7 cellular contexts compared by ENCODE assay signal in the genomic region with DNA sequence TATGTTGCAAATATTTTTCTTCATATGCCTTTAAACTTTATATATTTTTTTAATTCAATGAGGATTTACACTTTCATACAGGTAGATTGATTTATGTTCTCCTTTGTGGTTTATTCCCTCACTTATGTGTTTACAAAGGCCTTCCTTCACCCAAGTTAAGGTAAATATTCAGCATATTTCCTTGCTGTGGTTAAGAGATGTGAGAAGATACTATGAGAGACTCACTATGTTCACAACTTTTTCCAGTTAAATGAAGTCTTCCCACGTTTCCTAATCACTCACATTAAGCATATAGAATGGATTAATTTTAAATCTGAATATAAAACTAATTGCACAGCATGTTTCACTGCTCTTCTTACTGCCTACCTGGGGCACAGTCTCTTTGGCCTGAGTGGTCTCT. TPM values are rescaled to one million over a fixed set of nuclear protein-coding genes. Genes with fewer than 3 reads are reported as not detected.
DNase-seq lines count a peak whose midpoint lies in the region; ATAC-seq and TF ChIP-seq lines count a peak whose summit lies in the region.

No MANE protein-coding gene starts in this region.

- TF ChIP-seq CTCF in HFFc6 (IDR thresholded peaks at IDR 0.05): no peak
- TF ChIP-seq CTCF in WTC11 (IDR thresholded peaks at IDR 0.05): no peak

- WGBS in iPS DF 6.9 (ENCODE audit: insufficient coverage, insufficient read length): no CpG with 5 or more reads among the region's 1 CpG

- H3K27me3 Mint-ChIP-seq in HFFc6 (ENCODE audit: insufficient read depth) (peaks cover 20% of the 10 kb centered on the region), WTC11 (ENCODE audit: low read depth) (no peaks in the 10 kb centered on the region)
- H3K27me3 Mint-ChIP-seq in stimulated activated naive B cell treated with anti-CD40 and anti-IgM and Interleukin-4, amounts not matched to agents 10 μg/mL and 1 μg/mL and 100 μg/mL, for 72 hours: no peaks in the 10 kb centered on the region

- peaks cover 7% of the 10 kb centered on the region for H3K4me1 ChIP-seq in iPS DF 6.9 (ENCODE audit: control insufficient read depth, insufficient read depth, low read length)

- no peaks in the 10 kb centered on the region for H3K9me3 ChIP-seq in iPS DF 6.9 (ENCODE audit: control insufficient read depth, insufficient read depth, low read length)

- H3K36me3 Mint-ChIP-seq in HFFc6 (ENCODE audit: low read depth): no peaks in the 10 kb centered on the region
- no peaks in the 10 kb centered on the region for H3K36me3 Mint-ChIP-seq in WTC11
- H3K36me3 Mint-ChIP-seq in stimulated activated naive B cell treated with anti-CD40 and anti-IgM and Interleukin-4, amounts not matched to agents 10 μg/mL and 1 μg/mL and 100 μg/mL, for 72 hours: no peaks in the 10 kb centered on the region

- CTCF ChIA-PET in WTC11 (lab: Charles Lee): interaction anchor here (1.0 to 2.6 kb wide), 6 partner anchors 17 to 58 kb away, joined by 5 to 26 read pairs (median 6); partner anchors contain the start of gene XRCC5

- no peak overlapping the region for H3K27ac ChIP-seq in iPS DF 6.9 (ENCODE audit: low read length)

- H3K4me1 Mint-ChIP-seq in HFFc6 (ENCODE audit: low read depth): peaks cover 32% of the 10 kb centered on the region
- peaks cover 41% of the 10 kb centered on the region for H3K4me1 Mint-ChIP-seq in WTC11
- H3K4me1 Mint-ChIP-seq in stimulated activated naive B cell treated with anti-CD40 and anti-IgM and Interleukin-4, amounts not matched to agents 10 μg/mL and 1 μg/mL and 100 μg/mL, for 72 hours: peaks cover 24 to 40% of the 10 kb centered on the region in 2 donors

- ATAC-seq in WTC11 (no peak), HG03135 (IDR thresholded peaks at IDR 0.05; ENCODE audit: unreplicated experiment) (no peak)
- no peak for ATAC-seq in stimulated activated naive B cell treated with anti-CD40 and anti-IgM and Interleukin-4, amounts not matched to agents 10 μg/mL and 1 μg/mL and 100 μg/mL, for 72 hours (replicated peaks)

- no peaks in the 10 kb centered on the region for H3K27me3 ChIP-seq in iPS DF 6.9 (ENCODE audit: control insufficient read depth, insufficient read depth, low read length)

- H3K27ac Mint-ChIP-seq in HFFc6 (peak overlapping the region; percentile 37; the same call in 1 of the 2 replicates), WTC11 (peak overlapping the region; percentile 93)
- peak overlapping the region; percentile 95 for H3K27ac Mint-ChIP-seq in stimulated activated naive B cell treated with anti-CD40 and anti-IgM and Interleukin-4, amounts not matched to agents 10 μg/mL and 1 μg/mL and 100 μg/mL, for 72 hours

- H3K36me3 ChIP-seq in iPS DF 6.9 (ENCODE audit: control insufficient read depth, insufficient read depth, low read length): no peaks in the 10 kb centered on the region

- peak overlapping the region; percentile 84; the same call in 1 of the 2 replicates for H3K4me3 ChIP-seq in iPS DF 6.9 (ENCODE audit: low read length)

- POLR2A ChIA-PET in WTC11 (lab: Charles Lee): interaction anchor here (0.6 to 4.5 kb wide), 7 partner anchors 13 to 289 kb away, joined by 3 to 46 read pairs (median 4); partner anchors contain the start of gene XRCC5

- DNase-seq in HFFc6: no peak
- DNase-seq in WTC11 (ENCODE audit: low spot score): no peak
- DNase-seq in iPS DF 6.9 (ENCODE audit: low read depth, low spot score): no peak
- no peak for DNase-seq in stimulated activated naive B cell treated with anti-CD40 and anti-IgM and Interleukin-4, amounts not matched to agents 10 μg/mL and 1 μg/mL and 100 μg/mL, for 72 hours
- DNase-seq in H4 (ENCODE audit: low spot score): no peak
- no peak for DNase-seq in HuH-7 (ENCODE audit: low spot score)

- peak overlapping the region; percentile 96 for H3K4me3 Mint-ChIP-seq in HFFc6
- peak overlapping the region; percentile 93 for H3K4me3 Mint-ChIP-seq in WTC11
- H3K4me3 Mint-ChIP-seq in stimulated activated naive B cell treated with anti-CD40 and anti-IgM and Interleukin-4, amounts not matched to agents 10 μg/mL and 1 μg/mL and 100 μg/mL, for 72 hours: peak overlapping the region; percentile 93

- H3K9me3 Mint-ChIP-seq in HFFc6: no peaks in the 10 kb centered on the region
- H3K9me3 Mint-ChIP-seq in WTC11: no peaks in the 10 kb centered on the region
- no peaks in the 10 kb centered on the region for H3K9me3 Mint-ChIP-seq in stimulated activated naive B cell treated with anti-CD40 and anti-IgM and Interleukin-4, amounts not matched to agents 10 μg/mL and 1 μg/mL and 100 μg/mL, for 72 hours

TF ChIP-seq in WTC11, 78 proteins besides CTCF, POLR2A, EP300 and RAD21 (continues in another document):
- no peak for TF ChIP-seq ZNF671 (CRISPR knock-in tag; IDR thresholded peaks at IDR 0.05)
- no peak for TF ChIP-seq ATF1 (CRISPR knock-in tag; IDR thresholded peaks at IDR 0.05)
- TF ChIP-seq, protein P1, sequence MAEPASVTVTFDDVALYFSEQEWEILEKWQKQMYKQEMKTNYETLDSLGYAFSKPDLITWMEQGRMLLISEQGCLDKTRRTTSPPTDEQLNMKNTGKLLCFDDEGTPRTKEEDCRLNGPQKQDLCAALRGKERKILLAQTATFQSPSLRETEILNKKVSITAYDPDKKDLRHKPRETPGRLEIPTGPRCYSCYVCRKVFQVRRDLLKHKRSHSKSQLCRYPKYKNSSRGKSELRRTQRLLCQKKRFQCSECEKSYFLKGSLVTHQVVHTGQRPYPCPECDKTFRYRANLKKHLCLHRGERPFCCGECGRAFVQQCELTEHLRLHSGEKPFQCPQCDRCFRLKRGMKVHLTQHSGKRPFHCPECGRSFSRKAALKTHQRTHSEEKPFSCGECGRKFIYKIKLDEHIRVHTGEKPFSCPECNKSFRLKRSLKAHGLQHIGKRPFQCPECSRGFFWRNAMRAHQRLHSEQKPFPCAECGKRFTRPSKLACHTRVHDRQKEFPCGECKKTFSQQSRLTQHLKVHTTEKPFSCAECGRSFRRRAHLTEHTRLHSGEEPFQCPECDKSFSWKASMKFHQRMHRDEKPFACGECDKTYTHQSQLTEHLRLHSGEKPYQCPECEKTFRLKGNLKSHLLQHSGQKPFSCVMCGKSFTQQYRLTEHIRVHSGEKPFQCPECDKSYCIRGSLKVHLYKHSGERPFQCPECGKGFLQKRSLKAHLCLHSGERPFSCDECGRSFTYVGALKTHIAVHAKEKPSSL (CRISPR knock-in tag; conservative IDR thresholded peaks at IDR 0.05): no peak
- no peak for TF ChIP-seq ERG (CRISPR knock-in tag; IDR thresholded peaks at IDR 0.05)
- no peak for TF ChIP-seq FOXJ3 (CRISPR knock-in tag; IDR thresholded peaks at IDR 0.05; ENCODE audit: borderline replicate concordance)
- TF ChIP-seq, protein P2, sequence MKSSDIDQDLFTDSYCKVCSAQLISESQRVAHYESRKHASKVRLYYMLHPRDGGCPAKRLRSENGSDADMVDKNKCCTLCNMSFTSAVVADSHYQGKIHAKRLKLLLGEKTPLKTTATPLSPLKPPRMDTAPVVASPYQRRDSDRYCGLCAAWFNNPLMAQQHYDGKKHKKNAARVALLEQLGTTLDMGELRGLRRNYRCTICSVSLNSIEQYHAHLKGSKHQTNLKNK (CRISPR knock-in tag; IDR thresholded peaks at IDR 0.05): no peak
- TF ChIP-seq ZNF219 (CRISPR knock-in tag; IDR thresholded peaks at IDR 0.05; ENCODE audit: borderline replicate concordance): no peak
- TF ChIP-seq, protein P3, sequence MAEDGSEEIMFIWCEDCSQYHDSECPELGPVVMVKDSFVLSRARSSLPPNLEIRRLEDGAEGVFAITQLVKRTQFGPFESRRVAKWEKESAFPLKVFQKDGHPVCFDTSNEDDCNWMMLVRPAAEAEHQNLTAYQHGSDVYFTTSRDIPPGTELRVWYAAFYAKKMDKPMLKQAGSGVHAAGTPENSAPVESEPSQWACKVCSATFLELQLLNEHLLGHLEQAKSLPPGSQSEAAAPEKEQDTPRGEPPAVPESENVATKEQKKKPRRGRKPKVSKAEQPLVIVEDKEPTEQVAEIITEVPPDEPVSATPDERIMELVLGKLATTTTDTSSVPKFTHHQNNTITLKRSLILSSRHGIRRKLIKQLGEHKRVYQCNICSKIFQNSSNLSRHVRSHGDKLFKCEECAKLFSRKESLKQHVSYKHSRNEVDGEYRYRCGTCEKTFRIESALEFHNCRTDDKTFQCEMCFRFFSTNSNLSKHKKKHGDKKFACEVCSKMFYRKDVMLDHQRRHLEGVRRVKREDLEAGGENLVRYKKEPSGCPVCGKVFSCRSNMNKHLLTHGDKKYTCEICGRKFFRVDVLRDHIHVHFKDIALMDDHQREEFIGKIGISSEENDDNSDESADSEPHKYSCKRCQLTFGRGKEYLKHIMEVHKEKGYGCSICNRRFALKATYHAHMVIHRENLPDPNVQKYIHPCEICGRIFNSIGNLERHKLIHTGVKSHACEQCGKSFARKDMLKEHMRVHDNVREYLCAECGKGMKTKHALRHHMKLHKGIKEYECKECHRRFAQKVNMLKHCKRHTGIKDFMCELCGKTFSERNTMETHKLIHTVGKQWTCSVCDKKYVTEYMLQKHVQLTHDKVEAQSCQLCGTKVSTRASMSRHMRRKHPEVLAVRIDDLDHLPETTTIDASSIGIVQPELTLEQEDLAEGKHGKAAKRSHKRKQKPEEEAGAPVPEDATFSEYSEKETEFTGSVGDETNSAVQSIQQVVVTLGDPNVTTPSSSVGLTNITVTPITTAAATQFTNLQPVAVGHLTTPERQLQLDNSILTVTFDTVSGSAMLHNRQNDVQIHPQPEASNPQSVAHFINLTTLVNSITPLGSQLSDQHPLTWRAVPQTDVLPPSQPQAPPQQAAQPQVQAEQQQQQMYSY (CRISPR knock-in tag; IDR thresholded peaks at IDR 0.05): no peak
- no peak for TF ChIP-seq JUN (CRISPR knock-in tag; IDR thresholded peaks at IDR 0.05)

RNA-seq across cellular contexts. Expression of gene PECR, which starts 0.6 kb away (rescaled TPM):
- 1 to 10 TPM; 4.9 to 7.5 (median 6.4) TPM for total RNA-seq in HFFc6 (2021; fragmentation: NEBNext Ultra II Directional; extraction: Animal tissue kit (Norgen Biotek cat#: 25700))
- 13.9 to 21.3 TPM (median 19.6 TPM) in 3 replicates for total RNA-seq in WTC11 (2021)
- total RNA-seq in H4 (2014; rRNA removed; shearing (Covaris generic)): 12.8 and 21.8 TPM in 2 replicates

RNA-seq across cellular contexts. Expression of gene TMEM169, which starts 0.7 kb away (rescaled TPM):
- under 1 TPM in 3 of 6 experiments, not detected in 3; 0.09 to 0.25 (median 0.13) TPM for total RNA-seq in HFFc6 (2021; fragmentation: NEBNext Ultra II Directional; extraction: Animal tissue kit (Norgen Biotek cat#: 25700))
- 1.8 to 3.5 TPM (median 3.3 TPM) in 3 replicates for total RNA-seq in WTC11 (2021)
- 0.16 and 0.35 TPM in 2 replicates for total RNA-seq in H4 (2014; rRNA removed; shearing (Covaris generic))

RNA-seq across cellular contexts. Expression of gene XRCC5, which starts 28.1 kb away (rescaled TPM):
- 100 to 1,000 TPM; 291 to 372 (median 352) TPM for total RNA-seq in HFFc6 (2021; fragmentation: NEBNext Ultra II Directional; extraction: Animal tissue kit (Norgen Biotek cat#: 25700))
- 459 to 522 TPM (median 466 TPM) in 3 replicates for total RNA-seq in WTC11 (2021)
- 328 and 390 TPM in 2 replicates for total RNA-seq in H4 (2014; rRNA removed; shearing (Covaris generic))

Comparison
In these comparisons a context has a peak if more than half of its experiments do, and no peak if none do; other contexts are left out.
1. H3K27ac Mint-ChIP-seq: peak in every context shown above with its lines; median percentile 95 in stimulated activated naive B cell treated with anti-CD40 and anti-IgM and Interleukin-4, amounts not matched to agents 10 μg/mL and 1 μg/mL and 100 μg/mL, for 72 hours; 93 in WTC11; 37 in HFFc6.